ENCODE assay signal across 11 cellular contexts in the genomic region with DNA sequence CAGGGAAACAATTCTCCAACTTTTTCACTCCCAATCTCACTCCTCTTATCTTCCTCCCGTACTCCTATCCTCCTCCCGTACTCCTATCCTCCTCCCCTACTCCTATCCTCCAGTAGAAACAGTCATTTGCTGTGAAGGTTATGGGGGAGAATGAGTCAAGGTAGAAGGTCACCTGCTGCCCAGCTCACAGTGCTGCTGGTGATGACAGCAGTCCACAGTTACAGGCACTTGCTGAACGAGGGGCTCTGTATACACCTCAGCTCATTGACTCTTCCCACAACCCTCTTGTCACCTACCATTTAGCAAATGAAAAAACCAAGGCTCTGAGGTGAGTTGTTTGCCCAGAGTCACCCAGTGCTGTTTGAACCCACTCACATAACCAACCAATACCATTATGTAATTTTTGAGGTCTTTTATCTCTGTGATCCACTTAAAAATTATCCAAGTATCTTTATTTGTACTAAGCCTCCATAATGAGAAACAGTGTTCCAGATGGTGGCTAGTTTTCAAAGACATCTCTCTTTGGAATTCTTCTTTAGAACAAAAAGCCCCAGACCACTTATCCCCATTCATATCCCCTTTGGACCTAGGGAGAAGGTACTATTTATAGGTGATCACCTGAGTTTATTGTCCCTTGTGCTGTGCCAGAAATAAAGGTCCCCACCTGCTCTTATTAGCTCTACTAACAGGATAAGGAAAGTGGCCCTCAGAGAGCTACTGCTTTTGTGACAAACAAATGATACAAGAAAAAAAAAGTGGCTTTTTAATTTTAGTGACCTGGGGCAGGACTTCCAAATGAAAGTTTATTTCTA. TPM values are rescaled to one million over a fixed set of nuclear protein-coding genes. Genes with fewer than 3 reads are reported as not detected.
DNase-seq lines count a peak whose midpoint lies in the region; ATAC-seq and TF ChIP-seq lines count a peak whose summit lies in the region.
"Had no signal": no experiment of that assay in that cellular context is flagged by ENCODE, and none has a peak within 500 bp of the region (broad histone marks: within the 10 kb centered on the region; RNA-seq: fewer than 3 reads in every experiment).

No MANE protein-coding gene starts in this region.

- ATAC-seq in activated CD4-positive, CD25-positive, alpha-beta regulatory T cell treated with anti-CD3 and anti-CD28 coated beads, Interleukin-2, amount 50 U/mL, for 24 hours: peak; percentile 6 to 12
- no peak for ATAC-seq in GM21423 (IDR thresholded peaks at IDR 0.05; ENCODE audit: unreplicated experiment)

- peaks cover 44% of the 10 kb centered on the region for H3K36me3 ChIP-seq in osteoblast (ENCODE audit: insufficient read depth, low read length)

- no peak for DNase-seq in activated CD4-positive, CD25-positive, alpha-beta regulatory T cell treated with anti-CD3 and anti-CD28 coated beads, Interleukin-2, amount 50 U/mL, for 72 hours
- DNase-seq in NCI-H187 treated with DMSO at 0.1 percent for 48 hours (lab: John Stamatoyannopoulos, UW) (peak; percentile 95), osteoblast (ENCODE audit: insufficient read length, low spot score, missing footprints) (no peak), HPDE6-E6E7 (ENCODE audit: extremely low spot score) (no peak)
- no peak for DNase-seq in activated naive CD8-positive, alpha-beta T cell treated with anti-CD3 and anti-CD28 coated beads for 36 hours
- no peak for DNase-seq in stimulated activated CD4-positive, alpha-beta T cell treated with anti-CD3 and anti-CD28 coated beads, Interleukin-2, amount 100 ng/mL, for 24 hours
- DNase-seq: central memory CD4-positive, alpha-beta T cell; esophagus squamous epithelium; KG1 had no signal

- peaks cover 44% of the 10 kb centered on the region for H3K4me1 ChIP-seq in osteoblast (ENCODE audit: insufficient read depth, low read length)

- no peak overlapping the region for H3K4me2 ChIP-seq in osteoblast (ENCODE audit: insufficient read depth, low read length)

- peaks cover 8% of the 10 kb centered on the region for H4K20me1 ChIP-seq in osteoblast (ENCODE audit: insufficient read depth, low read length)

- no peaks in the 10 kb centered on the region for H3K27me3 ChIP-seq in osteoblast (ENCODE audit: insufficient read depth, low read length)
- H3K27me3 ChIP-seq: esophagus squamous epithelium had no signal

- TF ChIP-seq CTCF in osteoblast (IDR thresholded peaks at IDR 0.05; ENCODE audit: extremely low read depth, low read depth, low read length): no peak

- H3K9me3 Mint-ChIP-seq in activated naive CD8-positive, alpha-beta T cell treated with anti-CD3 and anti-CD28 coated beads for 36 hours: no peaks in the 10 kb centered on the region

- no peak overlapping the region for H3K4me3 Mint-ChIP-seq in activated naive CD8-positive, alpha-beta T cell treated with anti-CD3 and anti-CD28 coated beads for 36 hours

- no peaks in the 10 kb centered on the region for H3K9me3 ChIP-seq in osteoblast (ENCODE audit: low read depth, low read length)
- H3K9me3 ChIP-seq: esophagus squamous epithelium had no signal

- H3K79me2 ChIP-seq in osteoblast (ENCODE audit: insufficient read depth, low read length): peaks cover 87% of the 10 kb centered on the region

- peak overlapping the region; percentile 93 for H3K27ac ChIP-seq in osteoblast (ENCODE audit: low read depth, low read length)

- no peak overlapping the region for H2AFZ ChIP-seq in osteoblast (ENCODE audit: low read length)

- H3K27ac Mint-ChIP-seq in activated naive CD8-positive, alpha-beta T cell treated with anti-CD3 and anti-CD28 coated beads for 36 hours: peak overlapping the region; percentile 40

- peaks cover 34% of the 10 kb centered on the region for H3K36me3 Mint-ChIP-seq in activated naive CD8-positive, alpha-beta T cell treated with anti-CD3 and anti-CD28 coated beads for 36 hours

- H3K4me1 Mint-ChIP-seq in activated naive CD8-positive, alpha-beta T cell treated with anti-CD3 and anti-CD28 coated beads for 36 hours: peaks cover 63% of the 10 kb centered on the region

- H3K4me3 ChIP-seq in osteoblast (ENCODE audit: insufficient read depth, low read length): no peak overlapping the region
- H3K4me3 ChIP-seq: esophagus squamous epithelium had no signal

- H3K27me3 Mint-ChIP-seq in activated naive CD8-positive, alpha-beta T cell treated with anti-CD3 and anti-CD28 coated beads for 36 hours: no peaks in the 10 kb centered on the region

RNA-seq across cellular contexts. Expression of gene PTPN1, which starts 53.2 kb away (rescaled TPM):
- total RNA-seq in activated naive CD8-positive, alpha-beta T cell treated with anti-CD3 and anti-CD28 coated beads for 36 hours: 10 to 100 TPM; 53.0 to 54.0 TPM
- total RNA-seq in osteoblast: 27.4 and 28.6 TPM in 2 replicates
